17 cellular contexts compared by ENCODE assay signal in the genomic region with DNA sequence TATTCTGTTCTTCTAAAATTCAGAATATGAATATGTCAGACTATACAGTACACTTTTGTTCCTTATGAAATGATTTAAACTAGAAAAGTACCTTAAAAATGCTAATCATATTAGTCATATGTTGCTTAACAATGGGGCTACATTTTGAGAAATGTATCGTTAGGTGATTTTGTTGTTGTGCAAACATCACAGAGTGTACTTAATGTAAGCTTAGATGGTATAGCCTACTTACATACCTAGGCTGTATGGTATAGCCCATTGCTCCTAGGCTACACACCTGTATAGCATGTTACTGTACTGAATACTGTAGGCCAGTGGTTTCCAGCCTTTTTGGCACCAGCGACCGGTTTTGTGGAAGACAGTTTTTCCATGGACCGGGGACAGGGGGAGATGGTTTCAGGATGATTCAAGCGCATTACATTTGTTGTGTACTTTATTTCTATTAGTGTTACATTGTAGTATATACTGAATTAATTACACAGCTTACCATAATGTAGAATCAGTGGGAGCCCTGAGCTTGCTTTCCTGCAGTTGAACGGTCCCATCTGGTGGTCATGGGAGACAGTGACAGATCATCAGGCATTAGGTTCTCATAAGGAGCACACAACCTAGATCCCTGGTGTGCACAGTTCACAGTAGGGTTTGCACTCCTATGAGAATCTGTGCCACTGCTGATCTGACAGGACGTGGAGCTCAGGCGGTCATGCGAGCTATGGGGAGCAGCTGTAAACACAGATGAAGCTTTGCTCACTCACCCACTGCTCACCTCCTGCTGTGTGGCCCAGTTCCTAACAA. TPM values are rescaled to one million over a fixed set of nuclear protein-coding genes. Genes with fewer than 3 reads are reported as not detected.
A peak's percentile ranks its signal among the peaks of the same experiment; 100 is the strongest.
DNase-seq lines count a peak whose midpoint lies in the region; ATAC-seq and TF ChIP-seq lines count a peak whose summit lies in the region.
"Had no signal": no experiment of that assay in that cellular context is flagged by ENCODE, and none has a peak within 500 bp of the region (broad histone marks: within the 10 kb centered on the region; RNA-seq: fewer than 3 reads in every experiment).

No MANE protein-coding gene starts in this region.

- no peaks in the 10 kb centered on the region for H3K9me3 ChIP-seq in mammary epithelial cell (replicated peaks; ENCODE audit: insufficient read depth, low read length)

- DNase-seq in EL (peak; percentile 8), M059J (ENCODE audit: low read depth) (peak; percentile 19), mammary epithelial cell (peak; percentile 65), mesothelial cell of epicardium (ENCODE audit: low spot score in 2 of 2, unreplicated experiment in 2 of 2) (no peak), activated gamma-delta T cell treated with Interleukin-2 at 50 U/mL for 16 hours (no peak), A172 (ENCODE audit: low spot score) (no peak)
- DNase-seq: C1 segment of cervical spinal cord; DMS79 treated with DMSO at 0.1 percent for 48 hours; heart right ventricle; left lung; natural killer cell; NCI-H1694 treated with DMSO at 0.1 percent for 48 hours; NCI-H524 treated with DMSO at 0.1 percent for 48 hours; stimulated activated CD4-positive, alpha-beta T cell treated with anti-CD3 and anti-CD28 coated beads, Interleukin-4, amount 100 ng/mL, for 1 hour had no signal

- H4K20me1 ChIP-seq in mammary epithelial cell (ENCODE audit: insufficient read depth, low read length): no peaks in the 10 kb centered on the region

- no peak overlapping the region for H3K9ac ChIP-seq in mammary epithelial cell (ENCODE audit: insufficient read depth, low read length)

- CTCF ChIA-PET in mammary epithelial cell (lab: Charles Lee; ENCODE audit: low non-redundant PET): no interaction called here

- intact Hi-C loops in mammary epithelial cell (cut with micrococcal nuclease): loop anchor here (10.0 kb wide), 1 partner anchor 168 kb away; the partner anchor contains the start of gene METTL2A

- H3K4me3 ChIP-seq in mammary epithelial cell (replicated peaks in 1 of 3; ENCODE audit: insufficient read depth in 1 of 3, low read depth in 2 of 3, low read length in 3 of 3): no peak overlapping the region
- H3K4me3 ChIP-seq: heart right ventricle, left lung had no signal

- H3K27ac ChIP-seq in mammary epithelial cell (ENCODE audit: insufficient read depth, low read depth, low read length): no peak overlapping the region
- H3K27ac ChIP-seq: heart right ventricle had no signal

- H3K4me3 Mint-ChIP-seq in mesothelial cell of epicardium: no peak overlapping the region
- H3K4me3 Mint-ChIP-seq: central memory CD8-positive, alpha-beta T cell; natural killer cell; type B pancreatic cell had no signal

- H3K36me3 ChIP-seq in mammary epithelial cell (ENCODE audit: insufficient read depth, low read length): peaks cover 8% of the 10 kb centered on the region

- no peak for ATAC-seq in HG03135 (IDR thresholded peaks at IDR 0.05; ENCODE audit: unreplicated experiment)

- H3K4me1 ChIP-seq in mammary epithelial cell (ENCODE audit: insufficient read depth, low read length): peaks cover 14% of the 10 kb centered on the region
- H3K4me1 ChIP-seq: left lung had no signal

- peak overlapping the region; percentile 2 for H3K27ac Mint-ChIP-seq in mesothelial cell of epicardium
- H3K27ac Mint-ChIP-seq: natural killer cell, type B pancreatic cell had no signal

- H3K4me1 Mint-ChIP-seq in mesothelial cell of epicardium: no peaks in the 10 kb centered on the region
- H3K4me1 Mint-ChIP-seq: central memory CD8-positive, alpha-beta T cell had no signal

- H3K27me3 ChIP-seq in mammary epithelial cell (ENCODE audit: insufficient read depth, low read length): no peaks in the 10 kb centered on the region
- H3K27me3 ChIP-seq: heart right ventricle, left lung had no signal

- no peaks in the 10 kb centered on the region for H3K79me2 ChIP-seq in mammary epithelial cell (ENCODE audit: insufficient read depth, low read length)

- WGBS in mammary epithelial cell (ENCODE audit: low coverage, missing lambda C conversion rate): 77% methylated on average over 9 of the region's 9 CpGs

- H3K4me2 ChIP-seq in mammary epithelial cell (ENCODE audit: insufficient read depth, low read depth, low read length): no peak overlapping the region

- in situ Hi-C loops in mammary epithelial cell (cut with MboI; ENCODE audit: low sequenced_read_pairs in 2 of 2): no loop called here

- BruUV-seq in mammary epithelial cell (replicated peaks; lab: Mats Ljungman, UMichigan): no TSS peak

- H3K36me3 Mint-ChIP-seq in mesothelial cell of epicardium: peaks cover 40% of the 10 kb centered on the region

- dilution Hi-C loops in mammary epithelial cell (cut with HindIII; ENCODE audit: low sequenced_read_pairs): no loop called here

- no peaks in the 10 kb centered on the region for H3K27me3 Mint-ChIP-seq in mesothelial cell of epicardium (ENCODE audit: low read depth)
- H3K27me3 Mint-ChIP-seq: central memory CD8-positive, alpha-beta T cell; type B pancreatic cell had no signal

- no peak for TF ChIP-seq CTCF in mammary epithelial cell (conservative IDR thresholded peaks at IDR 0.05 in 1 of 2, IDR thresholded peaks at IDR 0.05 in 1 of 2; ENCODE audit: extremely low read depth in 1 of 2, insufficient read depth in 1 of 2, low read depth in 1 of 2, low read length in 2 of 2)
- no peak for TF ChIP-seq CTCF in mesothelial cell of epicardium (IDR thresholded peaks at IDR 0.05; ENCODE audit: unreplicated experiment)

- H2AFZ ChIP-seq in mammary epithelial cell (ENCODE audit: low read depth, low read length): no peak overlapping the region

- H3K9me3 Mint-ChIP-seq in mesothelial cell of epicardium: peaks cover 18% of the 10 kb centered on the region
- H3K9me3 Mint-ChIP-seq: central memory CD8-positive, alpha-beta T cell; natural killer cell had no signal

RNA-seq across cellular contexts. Expression of gene MRC2, which starts 35.0 kb away (rescaled TPM):
- total RNA-seq in M059J (2014; rRNA removed; shearing (Covaris generic)): 87.3 and 144 TPM in 2 replicates
- total RNA-seq in mammary epithelial cell (100 to 1,000 TPM; 147 to 512 TPM), mesothelial cell of epicardium (115 to 120 TPM (median 119 TPM) in 3 replicates)
- polyA plus RNA-seq in mammary epithelial cell: 64.3 TPM
- polyA minus RNA-seq in mammary epithelial cell: 74.0 TPM
- total RNA-seq in A172 (2014; rRNA removed; shearing (Covaris generic)): 122 and 123 TPM in 2 replicates

Comparison
In these comparisons a context has a peak if more than half of its experiments do, and no peak if none do; other contexts are left out.
1. DNase-seq: peak in EL (single experiment), M059J (single experiment) and mammary epithelial cell (single experiment); none in mesothelial cell of epicardium (0 of 2), activated gamma-delta T cell treated with Interleukin-2 at 50 U/mL for 16 hours (single experiment) and A172 (single experiment).